In genomic region chr21:41966341-41966833, GRCh38 we compare ENCODE assay signal across 1 cellular context.
TF ChIP-seq lines count a peak whose summit lies in the region.

No MANE protein-coding gene starts in this region.

TF ChIP-seq in endothelial cell of umbilical vein, 7 proteins besides CTCF, POLR2A, EP300 and RAD21:
- TF ChIP-seq FOS (IDR thresholded peaks at IDR 0.05; ENCODE audit: borderline replicate concordance, insufficient read depth, low read length) (no peak), GATA2 (IDR thresholded peaks at IDR 0.05; ENCODE audit: insufficient read depth, insufficient read length, low read depth, low read length) (peak; percentile 27), MAX (IDR thresholded peaks at IDR 0.05; ENCODE audit: insufficient read depth, insufficient read length) (no peak)
